Comparison of ENCODE assay signal across 1 cellular context in the genomic region with DNA sequence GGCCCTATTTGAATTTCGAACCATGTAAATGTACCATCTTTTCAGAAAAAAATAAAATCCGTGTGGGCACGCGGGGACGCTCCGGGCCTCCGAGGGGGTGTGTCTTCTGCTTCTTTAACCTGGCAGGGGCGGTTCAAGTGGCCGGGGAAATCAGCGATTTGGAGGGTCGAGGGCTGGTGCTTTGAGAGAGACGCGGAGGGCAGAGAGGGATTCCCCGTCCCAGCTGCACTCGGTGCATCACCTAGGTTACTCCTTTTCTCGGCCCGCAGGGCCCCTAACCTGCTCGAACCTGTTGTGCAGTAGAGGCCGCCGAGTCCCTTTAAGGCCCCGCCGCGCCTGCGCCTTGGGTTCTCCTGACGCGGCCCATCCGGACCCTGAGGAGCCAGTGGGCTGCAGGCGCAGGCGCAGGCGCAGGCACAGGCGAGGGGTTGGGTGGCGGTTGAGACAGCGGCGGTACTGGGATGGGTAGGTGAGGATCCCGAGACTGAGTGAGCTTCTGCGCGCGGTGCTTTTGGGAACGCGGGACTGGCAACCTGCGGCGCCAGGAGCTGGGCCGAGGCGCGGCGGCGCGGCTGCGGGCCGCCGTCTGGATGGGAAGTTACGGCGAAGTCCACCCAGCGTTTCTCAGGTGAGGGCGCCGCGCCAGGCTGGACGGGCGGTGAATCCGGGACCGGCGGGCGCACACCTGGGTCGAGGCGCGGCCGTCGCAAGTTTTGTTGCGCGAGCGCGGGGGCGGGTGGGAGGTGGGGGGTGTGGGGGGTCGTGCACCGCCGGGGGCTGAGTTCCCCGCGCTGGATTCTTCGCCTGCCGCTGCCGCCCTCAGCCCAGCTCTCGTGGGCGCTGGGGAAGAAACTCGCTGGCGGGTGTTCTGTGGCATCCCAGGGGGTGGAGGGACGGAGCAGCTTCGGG.
TF ChIP-seq lines count a peak whose summit lies in the region.

A gene with protein sequence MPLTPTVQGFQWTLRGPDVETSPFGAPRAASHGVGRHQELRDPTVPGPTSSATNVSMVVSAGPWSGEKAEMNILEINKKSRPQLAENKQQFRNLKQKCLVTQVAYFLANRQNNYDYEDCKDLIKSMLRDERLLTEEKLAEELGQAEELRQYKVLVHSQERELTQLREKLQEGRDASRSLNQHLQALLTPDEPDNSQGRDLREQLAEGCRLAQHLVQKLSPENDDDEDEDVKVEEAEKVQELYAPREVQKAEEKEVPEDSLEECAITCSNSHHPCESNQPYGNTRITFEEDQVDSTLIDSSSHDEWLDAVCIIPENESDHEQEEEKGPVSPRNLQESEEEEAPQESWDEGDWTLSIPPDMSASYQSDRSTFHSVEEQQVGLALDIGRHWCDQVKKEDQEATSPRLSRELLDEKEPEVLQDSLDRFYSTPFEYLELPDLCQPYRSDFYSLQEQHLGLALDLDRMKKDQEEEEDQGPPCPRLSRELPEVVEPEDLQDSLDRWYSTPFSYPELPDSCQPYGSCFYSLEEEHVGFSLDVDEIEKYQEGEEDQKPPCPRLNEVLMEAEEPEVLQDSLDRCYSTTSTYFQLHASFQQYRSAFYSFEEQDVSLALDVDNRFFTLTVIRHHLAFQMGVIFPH (plus strand): TSS at position 417 of the 909 bp plus-strand sequence. CDS start 4,950 bp downstream, outside the sequence.

TF ChIP-seq in H1, 55 proteins besides CTCF, POLR2A, EP300 and RAD21 (continues in another document):
- TF ChIP-seq GTF2F1 (IDR thresholded peaks at IDR 0.05; ENCODE audit: borderline replicate concordance, low read depth, low read length): no peak
- no peak for TF ChIP-seq KDM5A (IDR thresholded peaks at IDR 0.05; ENCODE audit: low read length)
- TF ChIP-seq KDM1A (IDR thresholded peaks at IDR 0.05; ENCODE audit: borderline replicate concordance, low read length): no peak
- TF ChIP-seq TAF1 (IDR thresholded peaks at IDR 0.05; ENCODE audit: low read depth, low read length): peak; percentile 45; the same call in 1 of the 2 replicates
- TF ChIP-seq GABPA (IDR thresholded peaks at IDR 0.05; ENCODE audit: borderline replicate concordance, insufficient read depth, low read length): no peak
- no peak for TF ChIP-seq SIRT6 (IDR thresholded peaks at IDR 0.05; ENCODE audit: low read length)
- TF ChIP-seq EGR1 (IDR thresholded peaks at IDR 0.05; ENCODE audit: borderline replicate concordance, low read depth, low read length): no peak
- TF ChIP-seq TCF12 (IDR thresholded peaks at IDR 0.05; ENCODE audit: low read depth, low read length): no peak
- no peak for TF ChIP-seq RNF2 (IDR thresholded peaks at IDR 0.05; ENCODE audit: borderline replicate concordance, low read depth, low read length, missing control alignments, poor library complexity, severe bottlenecking)
- TF ChIP-seq CREB1 (IDR thresholded peaks at IDR 0.05): no peak
- peak in 1 of 2 experiments; percentile 59; a peak in 1 of 4 replicates for TF ChIP-seq SIN3A (conservative IDR thresholded peaks at IDR 0.05 in 1 of 2, IDR thresholded peaks at IDR 0.05 in 1 of 2; ENCODE audit: low read depth in 1 of 2, low read length in 2 of 2)
- peak; percentile 87 for TF ChIP-seq ASH2L (IDR thresholded peaks at IDR 0.05; ENCODE audit: low read length)
- no peak for TF ChIP-seq SAP30 (IDR thresholded peaks at IDR 0.05; ENCODE audit: insufficient read depth, insufficient replicate concordance, low read length)
- peak; percentile 83 for TF ChIP-seq NRF1 (IDR thresholded peaks at IDR 0.05; ENCODE audit: low read depth, low read length)
- no peak for TF ChIP-seq SRF (IDR thresholded peaks at IDR 0.05; ENCODE audit: low read depth, low read length)
- no peak for TF ChIP-seq RXRA (IDR thresholded peaks at IDR 0.05; ENCODE audit: insufficient read depth, low read depth, low read length)
- no peak for TF ChIP-seq FOSL1 (IDR thresholded peaks at IDR 0.05; ENCODE audit: insufficient read depth, low read depth, low read length)
- TF ChIP-seq CHD2 (IDR thresholded peaks at IDR 0.05; ENCODE audit: low read length): no peak
- peak; percentile 25; the same call in 1 of the 2 replicates for TF ChIP-seq TBP (IDR thresholded peaks at IDR 0.05; ENCODE audit: low read depth, low read length)
- TF ChIP-seq, protein P1, sequence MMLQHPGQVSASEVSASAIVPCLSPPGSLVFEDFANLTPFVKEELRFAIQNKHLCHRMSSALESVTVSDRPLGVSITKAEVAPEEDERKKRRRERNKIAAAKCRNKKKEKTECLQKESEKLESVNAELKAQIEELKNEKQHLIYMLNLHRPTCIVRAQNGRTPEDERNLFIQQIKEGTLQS (IDR thresholded peaks at IDR 0.05; ENCODE audit: insufficient read depth, low read depth, low read length): no peak
- no peak; the same call in 1 of the 2 replicates for TF ChIP-seq SUZ12 (IDR thresholded peaks at IDR 0.05; ENCODE audit: low read length)
- no peak for TF ChIP-seq YY1 (IDR thresholded peaks at IDR 0.05; ENCODE audit: low read depth, low read length)
- no peak for TF ChIP-seq CBX8 (IDR thresholded peaks at IDR 0.05; ENCODE audit: borderline replicate concordance, low read depth, low read length)
- no peak for TF ChIP-seq ZNF274 (IDR thresholded peaks at IDR 0.05; ENCODE audit: borderline replicate concordance, extremely low read depth, low read length)
- TF ChIP-seq NANOG (IDR thresholded peaks at IDR 0.05; ENCODE audit: insufficient read depth, low read depth, low read length, poor library complexity, severe bottlenecking): no peak
- TF ChIP-seq JUN (IDR thresholded peaks at IDR 0.05; ENCODE audit: low read depth, low read length): no peak
- peak; percentile 40 for TF ChIP-seq EZH2 (IDR thresholded peaks at IDR 0.05; ENCODE audit: low read depth, low read length, severe bottlenecking)
- TF ChIP-seq BCL11A (IDR thresholded peaks at IDR 0.05; ENCODE audit: low read depth in 2 of 2, low read length in 2 of 2): no peak
- no peak for TF ChIP-seq HDAC2 (IDR thresholded peaks at IDR 0.05; ENCODE audit: borderline replicate concordance in 1 of 2, low read depth in 2 of 2, low read length in 2 of 2)
- no peak for TF ChIP-seq CBX5 (IDR thresholded peaks at IDR 0.05; ENCODE audit: low read depth, low read length)
- no peak for TF ChIP-seq SP2 (IDR thresholded peaks at IDR 0.05; ENCODE audit: low read length)
- TF ChIP-seq BRCA1 (IDR thresholded peaks at IDR 0.05; ENCODE audit: low read depth, low read length): no peak
- peak; percentile 83 for TF ChIP-seq KDM4A (IDR thresholded peaks at IDR 0.05; ENCODE audit: low read depth, low read length, severe bottlenecking)
- TF ChIP-seq, protein P2, sequence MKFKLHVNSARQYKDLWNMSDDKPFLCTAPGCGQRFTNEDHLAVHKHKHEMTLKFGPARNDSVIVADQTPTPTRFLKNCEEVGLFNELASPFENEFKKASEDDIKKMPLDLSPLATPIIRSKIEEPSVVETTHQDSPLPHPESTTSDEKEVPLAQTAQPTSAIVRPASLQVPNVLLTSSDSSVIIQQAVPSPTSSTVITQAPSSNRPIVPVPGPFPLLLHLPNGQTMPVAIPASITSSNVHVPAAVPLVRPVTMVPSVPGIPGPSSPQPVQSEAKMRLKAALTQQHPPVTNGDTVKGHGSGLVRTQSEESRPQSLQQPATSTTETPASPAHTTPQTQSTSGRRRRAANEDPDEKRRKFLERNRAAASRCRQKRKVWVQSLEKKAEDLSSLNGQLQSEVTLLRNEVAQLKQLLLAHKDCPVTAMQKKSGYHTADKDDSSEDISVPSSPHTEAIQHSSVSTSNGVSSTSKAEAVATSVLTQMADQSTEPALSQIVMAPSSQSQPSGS (IDR thresholded peaks at IDR 0.05; ENCODE audit: low read length): no peak
- TF ChIP-seq PHF8 (conservative IDR thresholded peaks at IDR 0.05; ENCODE audit: low read depth, low read length): 0 out of 2 replicates have a peak, but pooled peaks have one; percentile 29
- TF ChIP-seq, protein P3, sequence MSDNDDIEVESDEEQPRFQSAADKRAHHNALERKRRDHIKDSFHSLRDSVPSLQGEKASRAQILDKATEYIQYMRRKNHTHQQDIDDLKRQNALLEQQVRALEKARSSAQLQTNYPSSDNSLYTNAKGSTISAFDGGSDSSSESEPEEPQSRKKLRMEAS (IDR thresholded peaks at IDR 0.05): peak; percentile 33; the same call in 1 of the 2 replicates
- no peak for TF ChIP-seq BACH1 (IDR thresholded peaks at IDR 0.05; ENCODE audit: low read length)
- TF ChIP-seq, protein P4, sequence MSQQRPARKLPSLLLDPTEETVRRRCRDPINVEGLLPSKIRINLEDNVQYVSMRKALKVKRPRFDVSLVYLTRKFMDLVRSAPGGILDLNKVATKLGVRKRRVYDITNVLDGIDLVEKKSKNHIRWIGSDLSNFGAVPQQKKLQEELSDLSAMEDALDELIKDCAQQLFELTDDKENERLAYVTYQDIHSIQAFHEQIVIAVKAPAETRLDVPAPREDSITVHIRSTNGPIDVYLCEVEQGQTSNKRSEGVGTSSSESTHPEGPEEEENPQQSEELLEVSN (IDR thresholded peaks at IDR 0.05): peak; percentile 19; the same call in 1 of the 2 replicates
- TF ChIP-seq TEAD4 (IDR thresholded peaks at IDR 0.05; ENCODE audit: low read depth, low read length): no peak
- TF ChIP-seq, protein P5, sequence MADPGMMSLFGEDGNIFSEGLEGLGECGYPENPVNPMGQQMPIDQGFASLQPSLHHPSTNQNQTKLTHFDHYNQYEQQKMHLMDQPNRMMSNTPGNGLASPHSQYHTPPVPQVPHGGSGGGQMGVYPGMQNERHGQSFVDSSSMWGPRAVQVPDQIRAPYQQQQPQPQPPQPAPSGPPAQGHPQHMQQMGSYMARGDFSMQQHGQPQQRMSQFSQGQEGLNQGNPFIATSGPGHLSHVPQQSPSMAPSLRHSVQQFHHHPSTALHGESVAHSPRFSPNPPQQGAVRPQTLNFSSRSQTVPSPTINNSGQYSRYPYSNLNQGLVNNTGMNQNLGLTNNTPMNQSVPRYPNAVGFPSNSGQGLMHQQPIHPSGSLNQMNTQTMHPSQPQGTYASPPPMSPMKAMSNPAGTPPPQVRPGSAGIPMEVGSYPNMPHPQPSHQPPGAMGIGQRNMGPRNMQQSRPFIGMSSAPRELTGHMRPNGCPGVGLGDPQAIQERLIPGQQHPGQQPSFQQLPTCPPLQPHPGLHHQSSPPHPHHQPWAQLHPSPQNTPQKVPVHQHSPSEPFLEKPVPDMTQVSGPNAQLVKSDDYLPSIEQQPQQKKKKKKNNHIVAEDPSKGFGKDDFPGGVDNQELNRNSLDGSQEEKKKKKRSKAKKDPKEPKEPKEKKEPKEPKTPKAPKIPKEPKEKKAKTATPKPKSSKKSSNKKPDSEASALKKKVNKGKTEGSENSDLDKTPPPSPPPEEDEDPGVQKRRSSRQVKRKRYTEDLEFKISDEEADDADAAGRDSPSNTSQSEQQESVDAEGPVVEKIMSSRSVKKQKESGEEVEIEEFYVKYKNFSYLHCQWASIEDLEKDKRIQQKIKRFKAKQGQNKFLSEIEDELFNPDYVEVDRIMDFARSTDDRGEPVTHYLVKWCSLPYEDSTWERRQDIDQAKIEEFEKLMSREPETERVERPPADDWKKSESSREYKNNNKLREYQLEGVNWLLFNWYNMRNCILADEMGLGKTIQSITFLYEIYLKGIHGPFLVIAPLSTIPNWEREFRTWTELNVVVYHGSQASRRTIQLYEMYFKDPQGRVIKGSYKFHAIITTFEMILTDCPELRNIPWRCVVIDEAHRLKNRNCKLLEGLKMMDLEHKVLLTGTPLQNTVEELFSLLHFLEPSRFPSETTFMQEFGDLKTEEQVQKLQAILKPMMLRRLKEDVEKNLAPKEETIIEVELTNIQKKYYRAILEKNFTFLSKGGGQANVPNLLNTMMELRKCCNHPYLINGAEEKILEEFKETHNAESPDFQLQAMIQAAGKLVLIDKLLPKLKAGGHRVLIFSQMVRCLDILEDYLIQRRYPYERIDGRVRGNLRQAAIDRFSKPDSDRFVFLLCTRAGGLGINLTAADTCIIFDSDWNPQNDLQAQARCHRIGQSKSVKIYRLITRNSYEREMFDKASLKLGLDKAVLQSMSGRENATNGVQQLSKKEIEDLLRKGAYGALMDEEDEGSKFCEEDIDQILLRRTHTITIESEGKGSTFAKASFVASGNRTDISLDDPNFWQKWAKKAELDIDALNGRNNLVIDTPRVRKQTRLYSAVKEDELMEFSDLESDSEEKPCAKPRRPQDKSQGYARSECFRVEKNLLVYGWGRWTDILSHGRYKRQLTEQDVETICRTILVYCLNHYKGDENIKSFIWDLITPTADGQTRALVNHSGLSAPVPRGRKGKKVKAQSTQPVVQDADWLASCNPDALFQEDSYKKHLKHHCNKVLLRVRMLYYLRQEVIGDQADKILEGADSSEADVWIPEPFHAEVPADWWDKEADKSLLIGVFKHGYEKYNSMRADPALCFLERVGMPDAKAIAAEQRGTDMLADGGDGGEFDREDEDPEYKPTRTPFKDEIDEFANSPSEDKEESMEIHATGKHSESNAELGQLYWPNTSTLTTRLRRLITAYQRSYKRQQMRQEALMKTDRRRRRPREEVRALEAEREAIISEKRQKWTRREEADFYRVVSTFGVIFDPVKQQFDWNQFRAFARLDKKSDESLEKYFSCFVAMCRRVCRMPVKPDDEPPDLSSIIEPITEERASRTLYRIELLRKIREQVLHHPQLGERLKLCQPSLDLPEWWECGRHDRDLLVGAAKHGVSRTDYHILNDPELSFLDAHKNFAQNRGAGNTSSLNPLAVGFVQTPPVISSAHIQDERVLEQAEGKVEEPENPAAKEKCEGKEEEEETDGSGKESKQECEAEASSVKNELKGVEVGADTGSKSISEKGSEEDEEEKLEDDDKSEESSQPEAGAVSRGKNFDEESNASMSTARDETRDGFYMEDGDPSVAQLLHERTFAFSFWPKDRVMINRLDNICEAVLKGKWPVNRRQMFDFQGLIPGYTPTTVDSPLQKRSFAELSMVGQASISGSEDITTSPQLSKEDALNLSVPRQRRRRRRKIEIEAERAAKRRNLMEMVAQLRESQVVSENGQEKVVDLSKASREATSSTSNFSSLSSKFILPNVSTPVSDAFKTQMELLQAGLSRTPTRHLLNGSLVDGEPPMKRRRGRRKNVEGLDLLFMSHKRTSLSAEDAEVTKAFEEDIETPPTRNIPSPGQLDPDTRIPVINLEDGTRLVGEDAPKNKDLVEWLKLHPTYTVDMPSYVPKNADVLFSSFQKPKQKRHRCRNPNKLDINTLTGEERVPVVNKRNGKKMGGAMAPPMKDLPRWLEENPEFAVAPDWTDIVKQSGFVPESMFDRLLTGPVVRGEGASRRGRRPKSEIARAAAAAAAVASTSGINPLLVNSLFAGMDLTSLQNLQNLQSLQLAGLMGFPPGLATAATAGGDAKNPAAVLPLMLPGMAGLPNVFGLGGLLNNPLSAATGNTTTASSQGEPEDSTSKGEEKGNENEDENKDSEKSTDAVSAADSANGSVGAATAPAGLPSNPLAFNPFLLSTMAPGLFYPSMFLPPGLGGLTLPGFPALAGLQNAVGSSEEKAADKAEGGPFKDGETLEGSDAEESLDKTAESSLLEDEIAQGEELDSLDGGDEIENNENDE (IDR thresholded peaks at IDR 0.05; ENCODE audit: insufficient replicate concordance, low read length): no peak
- TF ChIP-seq CEBPB (IDR thresholded peaks at IDR 0.05; ENCODE audit: low read depth, low read length): no peak
- no peak for TF ChIP-seq TAF7 (optimal IDR thresholded peaks at IDR 0.05; ENCODE audit: borderline replicate concordance, low read depth, low read length)
- TF ChIP-seq CTBP2 (IDR thresholded peaks at IDR 0.05; ENCODE audit: borderline replicate concordance, insufficient read depth, insufficient read length, low read length): no peak
- TF ChIP-seq RBBP5 (IDR thresholded peaks at IDR 0.05; ENCODE audit: borderline replicate concordance, low read depth, low read length): peak; percentile 76; the same call in 1 of the 2 replicates
- no peak for TF ChIP-seq CHD1 (IDR thresholded peaks at IDR 0.05; ENCODE audit: low read depth, low read length)
- no peak for TF ChIP-seq JUND (IDR thresholded peaks at IDR 0.05; ENCODE audit: low read length)
- no peak for TF ChIP-seq POU5F1 (IDR thresholded peaks at IDR 0.05; ENCODE audit: low read depth, low read length)
